In genomic region chr7:7984424-7984823, GRCh38 we compare ENCODE assay signal across 23 cellular contexts. TPM values are rescaled to one million over a fixed set of nuclear protein-coding genes. Genes with fewer than 3 reads are reported as not detected.
DNase-seq lines count a peak whose midpoint lies in the region; ATAC-seq, FAIRE-seq and TF ChIP-seq lines count a peak whose summit lies in the region.
"Had no signal": no experiment of that assay in that cellular context is flagged by ENCODE, and none has a peak within 500 bp of the region (broad histone marks: within the 10 kb centered on the region; RNA-seq: fewer than 3 reads in every experiment).

No MANE protein-coding gene starts in this region.

- ATAC-seq in HepG2 (no peak), K562 (no peak), GM21390 (IDR thresholded peaks at IDR 0.05; ENCODE audit: unreplicated experiment) (no peak)
- ATAC-seq: A549, GM12878 had no signal

- H3K36me3 ChIP-seq in liver (ENCODE audit: control insufficient read depth in 4 of 4, insufficient read depth in 3 of 4, low read depth in 1 of 4, low read length in 3 of 4), result no peaks in the 10 kb centered on the region
- no peaks in the 10 kb centered on the region for H3K36me3 ChIP-seq in HepG2 (replicated peaks in 1 of 2; ENCODE audit: control insufficient read depth in 1 of 2, insufficient read depth in 2 of 2, low read length in 2 of 2)
- H3K36me3 ChIP-seq in K562 (ENCODE audit: control insufficient read depth, insufficient read depth, low read length), result no peaks in the 10 kb centered on the region
- H3K36me3 ChIP-seq in muscle layer of duodenum (ENCODE audit: control insufficient read depth in 1 of 2, insufficient read depth in 2 of 2, low read length in 2 of 2), result no peaks in the 10 kb centered on the region
- H3K36me3 ChIP-seq in A673 (ENCODE audit: insufficient read depth, low read length, poor library complexity, severe bottlenecking), result no peaks in the 10 kb centered on the region
- H3K36me3 ChIP-seq: BLaER1 had no signal

- POLR2A ChIA-PET in HepG2 (lab: Yijun Ruan, JAX) (no interaction called here), K562 (lab: Yijun Ruan, JAX) (interaction anchor here (1.0 kb wide), 2 partner anchors 12 to 14 kb away, joined by 3 to 6 read pairs; no protein-coding TSS in a partner anchor), A673 (lab: Charles Lee; ENCODE audit: low non-redundant PET) (no interaction called here)

- TF ChIP-seq RAD21 in liver (IDR thresholded peaks at IDR 0.05) (no peak), HepG2 (CRISPR knock-in tag; IDR thresholded peaks at IDR 0.05) (no peak), K562 (CRISPR knock-in tag; conservative IDR thresholded peaks at IDR 0.05 in 1 of 2, IDR thresholded peaks at IDR 0.05 in 1 of 2) (no peak)

- no peaks in the 10 kb centered on the region for H3K9me1 ChIP-seq in K562 (ENCODE audit: control insufficient read depth, insufficient read depth, low read length)

- H3K4me2 ChIP-seq in HepG2 (ENCODE audit: low read depth, low read length) (no peak overlapping the region), K562 (ENCODE audit: insufficient read depth, low read length) (no peak overlapping the region)
- H3K4me2 ChIP-seq: A549, BLaER1 had no signal

- DNase-seq in HepG2 (ENCODE audit: low spot score), result no peak
- no peak for DNase-seq in K562 (ENCODE audit: extremely low read depth in 1 of 4, low spot score in 3 of 4)
- no peak for DNase-seq in A673 (ENCODE audit: low spot score)
- DNase-seq in DMS53 (lab: John Stamatoyannopoulos, UW), result no peak
- DNase-seq: BE2C; C1 segment of cervical spinal cord; CD4-positive, alpha-beta memory T cell; CD4-positive, CD25-positive, alpha-beta regulatory T cell; CD8-positive, alpha-beta memory T cell; COR-L47; DMS 273 treated with DMSO at 0.1 percent for 48 hours; DMS153; DMS79 treated with DMSO at 0.1 percent for 48 hours; GDM1 had no signal

- H2AFZ ChIP-seq in HepG2 (ENCODE audit: low read length) (no peak overlapping the region), K562 (ENCODE audit: low read depth, low read length) (no peak overlapping the region)

- H3K4me3 ChIP-seq in liver (ENCODE audit: low read depth in 1 of 3, low read length in 3 of 3) (no peak overlapping the region), HepG2 (replicated peaks in 1 of 3; ENCODE audit: insufficient read depth in 1 of 3, low read depth in 2 of 3, low read length in 3 of 3) (no peak overlapping the region), K562 (no peak overlapping the region), muscle layer of duodenum (ENCODE audit: low read depth in 1 of 2, low read length in 2 of 2) (no peak overlapping the region), A673 (ENCODE audit: low read depth, low read length, poor library complexity, severe bottlenecking) (no peak overlapping the region)
- H3K4me3 ChIP-seq: A549, BLaER1, GM12878 had no signal

- TF ChIP-seq CTCF in liver (IDR thresholded peaks at IDR 0.05; ENCODE audit: low read depth, low read length, missing input control) (no peak), HepG2 (CRISPR knock-in tag; IDR thresholded peaks at IDR 0.05) (no peak), K562 (IDR thresholded peaks at IDR 0.05 in 2 of 3, conservative IDR thresholded peaks at IDR 0.05 in 1 of 3; ENCODE audit: insufficient read depth in 2 of 3, low read depth in 1 of 3, low read length in 3 of 3) (no peak), A673 (conservative IDR thresholded peaks at IDR 0.05; ENCODE audit: low read depth, low read length) (no peak)

- TF ChIP-seq EP300 in HepG2 (IDR thresholded peaks at IDR 0.05; ENCODE audit: low read depth in 2 of 2, low read length in 2 of 2), result no peak
- TF ChIP-seq EP300 in HepG2 (CRISPR knock-in tag; IDR thresholded peaks at IDR 0.05; ENCODE audit: borderline replicate concordance), result no peak
- TF ChIP-seq EP300 in K562 (IDR thresholded peaks at IDR 0.05; ENCODE audit: low read length), result no peak

- TF ChIP-seq POLR2A in HepG2 (IDR thresholded peaks at IDR 0.05; ENCODE audit: insufficient read depth in 1 of 2, low read depth in 2 of 2, low read length in 2 of 2) (no peak), K562 (conservative IDR thresholded peaks at IDR 0.05) (no peak)

- CTCF ChIA-PET in HepG2 (lab: Yijun Ruan, JAX; ENCODE audit: low intra/inter-chr PET ratio, low total read pairs) (no interaction called here), K562 (lab: Yijun Ruan, JAX; ENCODE audit: low intra/inter-chr PET ratio) (no interaction called here), A673 (lab: Charles Lee) (no interaction called here)

- H3K4me1 ChIP-seq in liver (ENCODE audit: control insufficient read depth in 4 of 4, insufficient read depth in 4 of 4, low read length in 3 of 4) (peaks cover 5 to 23% (median 11%) of the 10 kb centered on the region in 4 donors), HepG2 (ENCODE audit: insufficient read depth, low read length) (no peaks in the 10 kb centered on the region), K562 (replicated peaks in 1 of 2; ENCODE audit: control insufficient read depth in 2 of 2, insufficient read depth in 2 of 2, low read length in 2 of 2) (peaks cover 0 to 16% of the 10 kb centered on the region in 2 experiments; a peak in 2 of 5 replicates), muscle layer of duodenum (ENCODE audit: control insufficient read depth in 1 of 2, insufficient read depth in 2 of 2, low read length in 2 of 2) (peaks cover 0 to 3% of the 10 kb centered on the region in 2 donors), A673 (ENCODE audit: insufficient read depth, low read length, poor library complexity, severe bottlenecking) (no peaks in the 10 kb centered on the region)
- H3K4me1 ChIP-seq: A549, BLaER1 had no signal

- intact Hi-C loops in HepG2 (cut with micrococcal nuclease; ENCODE audit: unreplicated experiment) (no loop called here), K562 (cut with micrococcal nuclease) (no loop called here), A673 (cut with micrococcal nuclease; ENCODE audit: unreplicated experiment) (no loop called here)

- H3K9ac ChIP-seq in liver (ENCODE audit: low read depth in 1 of 2, low read length in 2 of 2) (no peak overlapping the region), HepG2 (ENCODE audit: insufficient read depth, low read depth, low read length) (no peak overlapping the region), K562 (ENCODE audit: insufficient read depth in 1 of 2, low read depth in 2 of 2, low read length in 2 of 2) (no peak overlapping the region)
- H3K9ac ChIP-seq: BLaER1 had no signal

- H4K20me1 ChIP-seq in HepG2 (ENCODE audit: insufficient read depth, low read length), result no peaks in the 10 kb centered on the region
- no peaks in the 10 kb centered on the region for H4K20me1 ChIP-seq in K562 (replicated peaks; ENCODE audit: control insufficient read depth, insufficient read depth, low read length)

- no peak for FAIRE-seq in HepG2 (lab: Jason Lieb, UNC)
- FAIRE-seq in K562 (lab: Jason Lieb, UNC), result no peak
- FAIRE-seq: A549, GM12878, GM12892, GM18507 had no signal

- peak overlapping the region in 1 of 2 donors; percentile 14 for H3K27ac ChIP-seq in liver (ENCODE audit: low read depth in 1 of 2, low read length in 2 of 2)
- H3K27ac ChIP-seq in HepG2 (ENCODE audit: extremely low read length, insufficient read depth, low read length), result no peak overlapping the region
- no peak overlapping the region for H3K27ac ChIP-seq in K562 (ENCODE audit: extremely low read depth, low read depth, low read length)
- H3K27ac ChIP-seq in muscle layer of duodenum (ENCODE audit: low read length), result peak overlapping the region; percentile 23
- no peak overlapping the region for H3K27ac ChIP-seq in A673 (ENCODE audit: low read depth, low read length, poor library complexity, severe bottlenecking)
- H3K27ac ChIP-seq: 22Rv1, A549, BLaER1 had no signal

- no TSS peak for BruUV-seq in HepG2 (replicated peaks; lab: Mats Ljungman, UMichigan)
- no TSS peak for BruUV-seq in K562 (replicated peaks; lab: Mats Ljungman, UMichigan)
- no TSS peak for BruUV-seq in A673 (replicated peaks; lab: Mats Ljungman, UMichigan)

- H3K9me3 ChIP-seq in liver (ENCODE audit: control insufficient read depth in 4 of 4, low read length in 3 of 4), result no peaks in the 10 kb centered on the region
- H3K9me3 ChIP-seq in HepG2 (ENCODE audit: low read length), result no peaks in the 10 kb centered on the region
- no peaks in the 10 kb centered on the region for H3K9me3 ChIP-seq in K562 (replicated peaks; ENCODE audit: control insufficient read depth, insufficient read depth, low read depth, low read length)
- no peaks in the 10 kb centered on the region for H3K9me3 ChIP-seq in muscle layer of duodenum (ENCODE audit: control insufficient read depth in 1 of 2, low read length in 2 of 2)
- no peaks in the 10 kb centered on the region for H3K9me3 ChIP-seq in A673 (ENCODE audit: low read depth, low read length, poor library complexity, severe bottlenecking)
- H3K9me3 ChIP-seq: A549, BE2C, BLaER1 had no signal

- 37% methylated on average over 3 of the region's 3 CpGs for WGBS in liver
- 94% methylated on average over 3 of the region's 3 CpGs for WGBS in HepG2 (ENCODE audit: low lambda C conversion rate)
- WGBS in K562 (ENCODE audit: insufficient coverage, low coverage, missing lambda C conversion rate), result 57% methylated on average over 3 of the region's 3 CpGs

- in situ Hi-C loops in HepG2 (cut with HindIII; ENCODE audit: extremely low pct_ligation_motif_present, low pct_unique_long_range_greater_than_20kb) (no loop called here), K562 (cut with MboI) (no loop called here)

- H3K79me2 ChIP-seq in HepG2 (ENCODE audit: insufficient read depth, low read length) (no peaks in the 10 kb centered on the region), K562 (ENCODE audit: control insufficient read depth, insufficient read depth, low read length) (peaks cover 22% of the 10 kb centered on the region; the same call in 2 of the 3 replicates)

- H3K27me3 ChIP-seq in liver (ENCODE audit: control insufficient read depth in 4 of 4, insufficient read depth in 4 of 4, low read length in 3 of 4), result no peaks in the 10 kb centered on the region
- H3K27me3 ChIP-seq in HepG2 (ENCODE audit: control insufficient read depth in 1 of 2, insufficient read depth in 2 of 2, low read length in 2 of 2), result no peaks in the 10 kb centered on the region
- H3K27me3 ChIP-seq in K562 (ENCODE audit: control insufficient read depth in 2 of 2, insufficient read depth in 2 of 2, low read length in 2 of 2), result no peaks in the 10 kb centered on the region
- no peaks in the 10 kb centered on the region for H3K27me3 ChIP-seq in muscle layer of duodenum (ENCODE audit: low read depth, low read length)
- no peaks in the 10 kb centered on the region for H3K27me3 ChIP-seq in A673 (replicated peaks; ENCODE audit: insufficient read depth, low read depth, low read length, poor library complexity)
- H3K27me3 ChIP-seq: BE2C, BLaER1 had no signal

RNA-seq across cellular contexts. Expression of gene GLCCI1, which starts 15.8 kb away (rescaled TPM):
- total RNA-seq in liver, result 1 to 10 TPM; 4.9 to 5.9 TPM
- 1 to 10 TPM; 1.4 to 3.6 TPM for polyA plus RNA-seq in liver
- total RNA-seq in HepG2 (2016; rRNA removed; fragmentation: Illumina TruSeq; extraction: Trizol), result 1.6 and 1.7 TPM in 2 replicates
- total RNA-seq in HepG2 (2016; cell fraction: cytosol; rRNA removed; fragmentation: Illumina TruSeq; extraction: Trizol; ENCODE audit: low read depth), result 2.2 and 2.6 TPM in 2 replicates
- 1.4 and 1.5 TPM in 2 replicates for total RNA-seq in HepG2 (2016; cell fraction: insoluble cytoplasmic fraction; rRNA removed; fragmentation: Illumina TruSeq; extraction: Trizol)
- total RNA-seq in HepG2 (2016; cell fraction: membrane; rRNA removed; fragmentation: Illumina TruSeq; extraction: Trizol), result 1.0 and 1.1 TPM in 2 replicates
- total RNA-seq in HepG2 (2016; cell fraction: nucleus; rRNA removed; fragmentation: Illumina TruSeq; extraction: Trizol), result 2.8 and 5.0 TPM in 2 replicates
- 1.3 and 2.2 TPM in 2 replicates for polyA plus RNA-seq in HepG2 (2011; rRNA removed)
- 0.87 and 2.0 TPM in 2 replicates for polyA plus RNA-seq in HepG2 (2011; cell fraction: cytosol; rRNA removed)
- polyA plus RNA-seq in HepG2 (2011; cell fraction: nucleus; rRNA removed), result 1.8 and 2.8 TPM in 2 replicates
- polyA plus RNA-seq in HepG2 (2012), result 2.4 and 3.0 TPM in 2 replicates
- polyA plus RNA-seq in HepG2 (2016; cell fraction: cytosol; fragmentation: Illumina TruSeq; extraction: Trizol; ENCODE audit: low read depth), result 0.10 and 0.17 TPM in 2 replicates
- polyA plus RNA-seq in HepG2 (2016; cell fraction: insoluble cytoplasmic fraction; fragmentation: Illumina TruSeq; extraction: Trizol; ENCODE audit: low read depth), result 1.5 and 2.1 TPM in 2 replicates
- 0.37 and 0.43 TPM in 2 replicates for polyA plus RNA-seq in HepG2 (2016; cell fraction: membrane; fragmentation: Illumina TruSeq; extraction: Trizol; ENCODE audit: low read depth)
- 2.3 and 4.0 TPM in 2 replicates for polyA plus RNA-seq in HepG2 (2016; cell fraction: nucleus; fragmentation: Illumina TruSeq; extraction: Trizol; ENCODE audit: insufficient read depth, low read depth)
- 4.7 and 114 TPM in 2 replicates for polyA minus RNA-seq in HepG2 (2011; rRNA and poly(A)+ RNA removed; ENCODE audit: low replicate concordance)
- 3.2 and 3.4 TPM in 2 replicates for polyA minus RNA-seq in HepG2 (2011; cell fraction: cytosol; rRNA and poly(A)+ RNA removed)
- 14.8 and 17.7 TPM in 2 replicates for polyA minus RNA-seq in HepG2 (2011; cell fraction: nucleus; rRNA and poly(A)+ RNA removed)
- 28.3 and 49.4 TPM in 2 replicates for total RNA-seq in K562 (2011; cell fraction: chromatin; rRNA removed; ENCODE audit: low replicate concordance)
- 10.5 and 18.9 TPM in 2 replicates for total RNA-seq in K562 (2011; cell fraction: nucleolus; rRNA removed)
- 21.6 and 29.6 TPM in 2 replicates for total RNA-seq in K562 (2011; cell fraction: nucleoplasm; rRNA removed)
- total RNA-seq in K562 (2014; rRNA removed), result 2.8 and 4.6 TPM in 2 replicates
- 9.5 and 9.7 TPM in 2 replicates for total RNA-seq in K562 (2014; rRNA removed; fragmentation: Illumina TruSeq; extraction: Trizol)
- total RNA-seq in K562 (2015; rRNA removed; fragmentation: Illumina TruSeq; extraction: Trizol), result 6.5 and 7.3 TPM in 2 replicates
- total RNA-seq in K562 (2021), result 11.2 and 11.9 TPM in 2 replicates
- 7.2 and 16.6 TPM in 2 replicates for polyA plus RNA-seq in K562 (2011; rRNA removed)
- 2.7 and 6.5 TPM in 2 replicates for polyA plus RNA-seq in K562 (2011; cell fraction: cytosol; rRNA removed)
- 13.2 and 20.1 TPM in 2 replicates for polyA plus RNA-seq in K562 (2011; cell fraction: nucleus; rRNA removed)
- polyA plus RNA-seq in K562 (2012), result 8.4 and 11.0 TPM in 2 replicates
- 7.7 and 8.1 TPM in 2 replicates for polyA plus RNA-seq in K562 (2014; fragmentation: Illumina TruSeq; extraction: Trizol)
- 1 to 10 TPM; 2.7 TPM for polyA plus RNA-seq in K562 (2014; fragmentation: Nextera tagmentation; extraction: Ambion mirVana)
- 5.1 and 6.0 TPM in 2 replicates for polyA plus RNA-seq in K562 (2014; rRNA removed)
- 13.8 and 36.3 TPM in 2 replicates for polyA minus RNA-seq in K562 (2011; rRNA and poly(A)+ RNA removed)
- polyA minus RNA-seq in K562 (2011; cell fraction: cytosol; rRNA and poly(A)+ RNA removed), result 3.7 and 9.9 TPM in 2 replicates
- polyA minus RNA-seq in K562 (2011; cell fraction: nucleus; rRNA and poly(A)+ RNA removed), result 8.6 and 31.3 TPM in 2 replicates
- 6.9 and 9.9 TPM in 2 replicates for total RNA-seq in A673 (2021)
